In the genomic region with DNA sequence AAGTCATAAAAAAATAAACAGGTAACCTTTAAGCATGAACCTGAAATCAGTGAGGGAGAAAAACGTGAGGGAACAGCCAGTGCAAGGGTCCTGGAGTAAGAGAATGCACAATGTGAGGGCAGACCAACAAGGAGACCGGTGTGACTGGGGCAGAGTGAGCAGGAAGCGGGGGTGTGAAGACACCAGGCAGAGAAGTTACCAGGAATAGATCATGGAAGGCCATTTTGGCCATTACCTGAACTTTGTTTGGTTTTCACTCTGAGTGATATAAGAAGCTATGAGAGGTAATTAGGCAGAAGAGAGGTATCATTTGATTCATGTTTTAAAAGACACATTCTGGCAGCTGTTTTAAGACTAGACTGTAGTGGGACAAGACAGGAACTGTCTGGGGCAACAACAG, we compare ENCODE assay signal across 1 cellular context.
TF ChIP-seq lines count a peak whose summit lies in the region.

No MANE protein-coding gene starts in this region.

TF ChIP-seq in GM12878, 131 proteins besides CTCF, POLR2A, EP300 and RAD21 (continued from another document):
- TF ChIP-seq, protein P1, sequence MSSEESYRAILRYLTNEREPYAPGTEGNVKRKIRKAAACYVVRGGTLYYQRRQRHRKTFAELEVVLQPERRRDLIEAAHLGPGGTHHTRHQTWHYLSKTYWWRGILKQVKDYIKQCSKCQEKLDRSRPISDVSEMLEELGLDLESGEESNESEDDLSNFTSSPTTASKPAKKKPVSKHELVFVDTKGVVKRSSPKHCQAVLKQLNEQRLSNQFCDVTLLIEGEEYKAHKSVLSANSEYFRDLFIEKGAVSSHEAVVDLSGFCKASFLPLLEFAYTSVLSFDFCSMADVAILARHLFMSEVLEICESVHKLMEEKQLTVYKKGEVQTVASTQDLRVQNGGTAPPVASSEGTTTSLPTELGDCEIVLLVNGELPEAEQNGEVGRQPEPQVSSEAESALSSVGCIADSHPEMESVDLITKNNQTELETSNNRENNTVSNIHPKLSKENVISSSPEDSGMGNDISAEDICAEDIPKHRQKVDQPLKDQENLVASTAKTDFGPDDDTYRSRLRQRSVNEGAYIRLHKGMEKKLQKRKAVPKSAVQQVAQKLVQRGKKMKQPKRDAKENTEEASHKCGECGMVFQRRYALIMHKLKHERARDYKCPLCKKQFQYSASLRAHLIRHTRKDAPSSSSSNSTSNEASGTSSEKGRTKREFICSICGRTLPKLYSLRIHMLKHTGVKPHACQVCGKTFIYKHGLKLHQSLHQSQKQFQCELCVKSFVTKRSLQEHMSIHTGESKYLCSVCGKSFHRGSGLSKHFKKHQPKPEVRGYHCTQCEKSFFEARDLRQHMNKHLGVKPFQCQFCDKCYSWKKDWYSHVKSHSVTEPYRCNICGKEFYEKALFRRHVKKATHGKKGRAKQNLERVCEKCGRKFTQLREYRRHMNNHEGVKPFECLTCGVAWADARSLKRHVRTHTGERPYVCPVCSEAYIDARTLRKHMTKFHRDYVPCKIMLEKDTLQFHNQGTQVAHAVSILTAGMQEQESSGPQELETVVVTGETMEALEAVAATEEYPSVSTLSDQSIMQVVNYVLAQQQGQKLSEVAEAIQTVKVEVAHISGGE (CRISPR knock-in tag; IDR thresholded peaks at IDR 0.05): no peak
- no peak for TF ChIP-seq NRF1 (conservative IDR thresholded peaks at IDR 0.05; ENCODE audit: low read depth, low read length)
- peak; percentile 77 for TF ChIP-seq MTA2 (IDR thresholded peaks at IDR 0.05; ENCODE audit: low read depth)
- TF ChIP-seq STAT1 (conservative IDR thresholded peaks at IDR 0.05): no peak
- TF ChIP-seq MEF2A (IDR thresholded peaks at IDR 0.05; ENCODE audit: insufficient read depth, low read depth, low read length): 0 out of 2 replicates have a peak, but pooled peaks have one; percentile 15
- TF ChIP-seq, protein P2, sequence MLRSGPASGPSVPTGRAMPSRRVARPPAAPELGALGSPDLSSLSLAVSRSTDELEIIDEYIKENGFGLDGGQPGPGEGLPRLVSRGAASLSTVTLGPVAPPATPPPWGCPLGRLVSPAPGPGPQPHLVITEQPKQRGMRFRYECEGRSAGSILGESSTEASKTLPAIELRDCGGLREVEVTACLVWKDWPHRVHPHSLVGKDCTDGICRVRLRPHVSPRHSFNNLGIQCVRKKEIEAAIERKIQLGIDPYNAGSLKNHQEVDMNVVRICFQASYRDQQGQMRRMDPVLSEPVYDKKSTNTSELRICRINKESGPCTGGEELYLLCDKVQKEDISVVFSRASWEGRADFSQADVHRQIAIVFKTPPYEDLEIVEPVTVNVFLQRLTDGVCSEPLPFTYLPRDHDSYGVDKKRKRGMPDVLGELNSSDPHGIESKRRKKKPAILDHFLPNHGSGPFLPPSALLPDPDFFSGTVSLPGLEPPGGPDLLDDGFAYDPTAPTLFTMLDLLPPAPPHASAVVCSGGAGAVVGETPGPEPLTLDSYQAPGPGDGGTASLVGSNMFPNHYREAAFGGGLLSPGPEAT (IDR thresholded peaks at IDR 0.05; ENCODE audit: low read depth): 0 out of 2 replicates have a peak, but pooled peaks have one; percentile 33
- TF ChIP-seq, protein P3, sequence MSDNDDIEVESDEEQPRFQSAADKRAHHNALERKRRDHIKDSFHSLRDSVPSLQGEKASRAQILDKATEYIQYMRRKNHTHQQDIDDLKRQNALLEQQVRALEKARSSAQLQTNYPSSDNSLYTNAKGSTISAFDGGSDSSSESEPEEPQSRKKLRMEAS (IDR thresholded peaks at IDR 0.05; ENCODE audit: low read depth, low read length): no peak
- TF ChIP-seq, protein P4, sequence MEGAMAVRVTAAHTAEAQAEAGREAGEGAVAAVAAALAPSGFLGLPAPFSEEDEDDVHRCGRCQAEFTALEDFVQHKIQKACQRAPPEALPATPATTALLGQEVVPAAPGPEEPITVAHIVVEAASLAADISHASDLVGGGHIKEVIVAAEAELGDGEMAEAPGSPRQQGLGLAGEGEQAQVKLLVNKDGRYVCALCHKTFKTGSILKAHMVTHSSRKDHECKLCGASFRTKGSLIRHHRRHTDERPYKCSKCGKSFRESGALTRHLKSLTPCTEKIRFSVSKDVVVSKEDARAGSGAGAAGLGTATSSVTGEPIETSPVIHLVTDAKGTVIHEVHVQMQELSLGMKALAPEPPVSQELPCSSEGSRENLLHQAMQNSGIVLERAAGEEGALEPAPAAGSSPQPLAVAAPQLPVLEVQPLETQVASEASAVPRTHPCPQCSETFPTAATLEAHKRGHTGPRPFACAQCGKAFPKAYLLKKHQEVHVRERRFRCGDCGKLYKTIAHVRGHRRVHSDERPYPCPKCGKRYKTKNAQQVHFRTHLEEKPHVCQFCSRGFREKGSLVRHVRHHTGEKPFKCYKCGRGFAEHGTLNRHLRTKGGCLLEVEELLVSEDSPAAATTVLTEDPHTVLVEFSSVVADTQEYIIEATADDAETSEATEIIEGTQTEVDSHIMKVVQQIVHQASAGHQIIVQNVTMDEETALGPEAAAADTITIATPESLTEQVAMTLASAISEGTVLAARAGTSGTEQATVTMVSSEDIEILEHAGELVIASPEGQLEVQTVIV (IDR thresholded peaks at IDR 0.05; ENCODE audit: borderline replicate concordance, partially characterized antibody): no peak
- peak; percentile 61 for TF ChIP-seq IKZF1 (conservative IDR thresholded peaks at IDR 0.05)
- no peak for TF ChIP-seq NFXL1 (IDR thresholded peaks at IDR 0.05; ENCODE audit: borderline replicate concordance)
- TF ChIP-seq, protein P5, sequence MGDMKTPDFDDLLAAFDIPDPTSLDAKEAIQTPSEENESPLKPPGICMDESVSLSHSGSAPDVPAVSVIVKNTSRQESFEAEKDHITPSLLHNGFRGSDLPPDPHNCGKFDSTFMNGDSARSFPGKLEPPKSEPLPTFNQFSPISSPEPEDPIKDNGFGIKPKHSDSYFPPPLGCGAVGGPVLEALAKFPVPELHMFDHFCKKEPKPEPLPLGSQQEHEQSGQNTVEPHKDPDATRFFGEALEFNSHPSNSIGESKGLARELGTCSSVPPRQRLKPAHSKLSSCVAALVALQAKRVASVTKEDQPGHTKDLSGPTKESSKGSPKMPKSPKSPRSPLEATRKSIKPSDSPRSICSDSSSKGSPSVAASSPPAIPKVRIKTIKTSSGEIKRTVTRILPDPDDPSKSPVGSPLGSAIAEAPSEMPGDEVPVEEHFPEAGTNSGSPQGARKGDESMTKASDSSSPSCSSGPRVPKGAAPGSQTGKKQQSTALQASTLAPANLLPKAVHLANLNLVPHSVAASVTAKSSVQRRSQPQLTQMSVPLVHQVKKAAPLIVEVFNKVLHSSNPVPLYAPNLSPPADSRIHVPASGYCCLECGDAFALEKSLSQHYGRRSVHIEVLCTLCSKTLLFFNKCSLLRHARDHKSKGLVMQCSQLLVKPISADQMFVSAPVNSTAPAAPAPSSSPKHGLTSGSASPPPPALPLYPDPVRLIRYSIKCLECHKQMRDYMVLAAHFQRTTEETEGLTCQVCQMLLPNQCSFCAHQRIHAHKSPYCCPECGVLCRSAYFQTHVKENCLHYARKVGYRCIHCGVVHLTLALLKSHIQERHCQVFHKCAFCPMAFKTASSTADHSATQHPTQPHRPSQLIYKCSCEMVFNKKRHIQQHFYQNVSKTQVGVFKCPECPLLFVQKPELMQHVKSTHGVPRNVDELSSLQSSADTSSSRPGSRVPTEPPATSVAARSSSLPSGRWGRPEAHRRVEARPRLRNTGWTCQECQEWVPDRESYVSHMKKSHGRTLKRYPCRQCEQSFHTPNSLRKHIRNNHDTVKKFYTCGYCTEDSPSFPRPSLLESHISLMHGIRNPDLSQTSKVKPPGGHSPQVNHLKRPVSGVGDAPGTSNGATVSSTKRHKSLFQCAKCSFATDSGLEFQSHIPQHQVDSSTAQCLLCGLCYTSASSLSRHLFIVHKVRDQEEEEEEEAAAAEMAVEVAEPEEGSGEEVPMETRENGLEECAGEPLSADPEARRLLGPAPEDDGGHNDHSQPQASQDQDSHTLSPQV (IDR thresholded peaks at IDR 0.05): no peak
- TF ChIP-seq, protein P6, sequence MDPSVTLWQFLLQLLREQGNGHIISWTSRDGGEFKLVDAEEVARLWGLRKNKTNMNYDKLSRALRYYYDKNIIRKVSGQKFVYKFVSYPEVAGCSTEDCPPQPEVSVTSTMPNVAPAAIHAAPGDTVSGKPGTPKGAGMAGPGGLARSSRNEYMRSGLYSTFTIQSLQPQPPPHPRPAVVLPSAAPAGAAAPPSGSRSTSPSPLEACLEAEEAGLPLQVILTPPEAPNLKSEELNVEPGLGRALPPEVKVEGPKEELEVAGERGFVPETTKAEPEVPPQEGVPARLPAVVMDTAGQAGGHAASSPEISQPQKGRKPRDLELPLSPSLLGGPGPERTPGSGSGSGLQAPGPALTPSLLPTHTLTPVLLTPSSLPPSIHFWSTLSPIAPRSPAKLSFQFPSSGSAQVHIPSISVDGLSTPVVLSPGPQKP (IDR thresholded peaks at IDR 0.05; ENCODE audit: low read depth, low read length): no peak
